Comparison of ENCODE assay signal across 16 cellular contexts in the genomic region with DNA sequence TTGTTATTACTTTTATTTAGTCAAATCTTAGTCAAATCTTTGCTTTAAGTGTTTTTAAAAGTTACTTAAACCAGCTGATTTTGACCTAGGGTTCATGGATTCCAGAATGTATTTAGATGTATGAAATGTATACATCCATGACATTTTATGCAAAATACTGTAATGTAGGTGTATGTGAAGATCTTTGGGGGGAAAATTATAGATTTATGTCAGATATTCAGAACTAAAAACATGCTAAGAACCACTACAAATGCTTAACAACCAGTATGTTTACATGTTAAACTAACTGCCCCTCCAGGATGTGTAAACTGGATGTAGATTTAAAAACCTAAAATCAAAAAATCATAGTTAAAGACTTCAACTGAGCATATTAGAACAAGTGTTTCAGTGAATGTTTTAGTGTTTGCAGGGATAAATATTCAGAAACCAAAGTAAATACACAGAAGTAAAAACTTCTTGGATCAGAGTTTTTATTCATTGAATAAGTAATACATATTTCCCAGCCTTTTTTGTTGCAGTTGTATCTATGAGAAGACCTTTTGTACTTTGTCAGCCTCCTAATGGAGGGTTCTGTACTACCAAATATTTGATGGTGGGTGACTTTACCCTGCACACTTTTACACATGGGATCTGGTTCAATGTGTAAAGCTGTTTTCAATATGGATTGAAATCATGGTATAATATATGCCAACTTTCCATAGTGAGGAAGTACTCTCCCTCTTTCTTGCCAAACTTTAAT. TPM values are rescaled to one million over a fixed set of nuclear protein-coding genes. Genes with fewer than 3 reads are reported as not detected.
DNase-seq lines count a peak whose midpoint lies in the region; ATAC-seq and TF ChIP-seq lines count a peak whose summit lies in the region.
"Had no signal": no experiment of that assay in that cellular context is flagged by ENCODE, and none has a peak within 500 bp of the region (broad histone marks: within the 10 kb centered on the region; RNA-seq: fewer than 3 reads in every experiment).

No MANE protein-coding gene starts in this region.

- H3K27me3 Mint-ChIP-seq in osteocyte (ENCODE audit: unreplicated experiment), result no peaks in the 10 kb centered on the region

- intact Hi-C loops in heart left ventricle (cut with DNase I), result no loop called here
- intact Hi-C loops in Right ventricle myocardium inferior (cut with DNase I), result no loop called here
- intact Hi-C loops in uterus (cut with DNase I; ENCODE audit: low total_unique reads), result no loop called here

- no peaks in the 10 kb centered on the region for H3K9me3 ChIP-seq in heart left ventricle
- no peaks in the 10 kb centered on the region for H3K9me3 ChIP-seq in fibroblast of lung (ENCODE audit: control insufficient read depth, insufficient read depth, low read depth, low read length)
- no peaks in the 10 kb centered on the region for H3K9me3 ChIP-seq in uterus
- H3K9me3 ChIP-seq in Karpas-422 (ENCODE audit: low read length), result no peaks in the 10 kb centered on the region
- H3K9me3 ChIP-seq: neutrophil had no signal

- ATAC-seq in heart left ventricle (no peak), Right ventricle myocardium inferior (no peak)
- ATAC-seq: CD8-positive, alpha-beta T cell had no signal

- peak overlapping the region in 11 of 12 donors; percentile 8 to 70 (median 65) for H3K4me3 ChIP-seq in heart left ventricle
- peak overlapping the region; percentile 74 to 98 (median 90) for H3K4me3 ChIP-seq in fibroblast of lung (replicated peaks in 1 of 4; ENCODE audit: control extremely low read depth in 1 of 4, insufficient read depth in 1 of 4, low read depth in 3 of 4, low read length in 4 of 4)
- peak overlapping the region; percentile 1 to 62 for H3K4me3 ChIP-seq in uterus
- no peak overlapping the region for H3K4me3 ChIP-seq in Karpas-422 (ENCODE audit: low read length)

- no peak for TF ChIP-seq CTCF in heart left ventricle (IDR thresholded peaks at IDR 0.05)
- TF ChIP-seq CTCF in fibroblast of lung (conservative IDR thresholded peaks at IDR 0.05 in 1 of 2, IDR thresholded peaks at IDR 0.05 in 1 of 2; ENCODE audit: low read depth in 1 of 2, low read length in 2 of 2), result no peak
- no peak for TF ChIP-seq CTCF in osteocyte (IDR thresholded peaks at IDR 0.05)
- no peak for TF ChIP-seq CTCF in uterus (IDR thresholded peaks at IDR 0.05)

- peaks cover 66% of the 10 kb centered on the region for H3K4me1 Mint-ChIP-seq in osteocyte (ENCODE audit: unreplicated experiment)

- H4K20me1 ChIP-seq in fibroblast of lung (ENCODE audit: control insufficient read depth, extremely low read depth, insufficient read depth, low read length) (no peaks in the 10 kb centered on the region), Karpas-422 (ENCODE audit: insufficient read depth, low read depth, low read length) (no peaks in the 10 kb centered on the region)

- peaks cover 77% of the 10 kb centered on the region for H3K79me2 ChIP-seq in fibroblast of lung (ENCODE audit: control insufficient read depth, insufficient read depth, low read length)
- H3K79me2 ChIP-seq in Karpas-422 (ENCODE audit: low read length), result no peaks in the 10 kb centered on the region

- H2AFZ ChIP-seq in fibroblast of lung (ENCODE audit: low read length) (no peak overlapping the region), Karpas-422 (ENCODE audit: low read length) (no peak overlapping the region)

- no peaks in the 10 kb centered on the region for H3K36me3 ChIP-seq in heart left ventricle
- H3K36me3 ChIP-seq in fibroblast of lung (ENCODE audit: control insufficient read depth, insufficient read depth, low read length), result no peaks in the 10 kb centered on the region
- no peaks in the 10 kb centered on the region for H3K36me3 ChIP-seq in uterus
- no peaks in the 10 kb centered on the region for H3K36me3 ChIP-seq in Karpas-422 (ENCODE audit: insufficient read depth, low read length)
- H3K36me3 ChIP-seq: neutrophil had no signal

- peak overlapping the region in 11 of 12 donors; percentile 13 to 96 (median 90) for H3K27ac ChIP-seq in heart left ventricle
- H3K27ac ChIP-seq in fibroblast of lung (ENCODE audit: insufficient read depth, low read length), result peak overlapping the region; percentile 78
- H3K27ac ChIP-seq in uterus, result peak overlapping the region; percentile 89 to 96
- H3K27ac ChIP-seq in Karpas-422 (ENCODE audit: low read length), result no peak overlapping the region
- H3K27ac ChIP-seq: epithelial cell of prostate, neutrophil, RWPE1 had no signal

- no peaks in the 10 kb centered on the region for H3K9me2 ChIP-seq in Karpas-422 (replicated peaks; ENCODE audit: insufficient read depth, low read length)

- no peaks in the 10 kb centered on the region for H3K36me3 Mint-ChIP-seq in osteocyte (ENCODE audit: unreplicated experiment)
- H3K36me3 Mint-ChIP-seq: CD8-positive, alpha-beta T cell had no signal

- peak overlapping the region; percentile 28 for H3K27ac Mint-ChIP-seq in osteocyte (ENCODE audit: unreplicated experiment)
- H3K27ac Mint-ChIP-seq: activated CD4-positive, alpha-beta T cell treated with anti-CD3 and anti-CD28 coated beads, Interleukin-2, amount 10 ng/mL, durations not matched to agents 24 days and 14 days; activated T-cell treated with anti-CD3 and anti-CD28 coated beads, Interleukin-2, amount 50 U/mL, for 24 hours; CD8-positive, alpha-beta T cell had no signal

- H3K27me3 ChIP-seq in heart left ventricle (peaks cover 0 to 3% (median 0%) of the 10 kb centered on the region in 9 donors), fibroblast of lung (ENCODE audit: control insufficient read depth, insufficient read depth, low read length) (no peaks in the 10 kb centered on the region), uterus (no peaks in the 10 kb centered on the region), Karpas-422 (ENCODE audit: low read length) (no peaks in the 10 kb centered on the region)

- TF ChIP-seq POLR2A in heart left ventricle (IDR thresholded peaks at IDR 0.05) (no peak), uterus (IDR thresholded peaks at IDR 0.05) (no peak)

- peaks cover 0 to 87% (median 38%) of the 10 kb centered on the region in 12 donors for H3K4me1 ChIP-seq in heart left ventricle
- H3K4me1 ChIP-seq in fibroblast of lung (ENCODE audit: control insufficient read depth, extremely low read depth, insufficient read depth, low read length), result peaks cover 9% of the 10 kb centered on the region
- H3K4me1 ChIP-seq in uterus, result peaks cover 0 to 8% of the 10 kb centered on the region in 2 donors
- peaks cover 39% of the 10 kb centered on the region for H3K4me1 ChIP-seq in Karpas-422 (ENCODE audit: low read length)

- peak overlapping the region; percentile 79 for H3K4me2 ChIP-seq in fibroblast of lung (ENCODE audit: extremely low read depth, insufficient read depth, low read length)
- no peak overlapping the region for H3K4me2 ChIP-seq in Karpas-422 (ENCODE audit: low read depth, low read length, poor library complexity, severe bottlenecking)

- H3K9me3 Mint-ChIP-seq in osteocyte (ENCODE audit: unreplicated experiment), result no peaks in the 10 kb centered on the region
- H3K9me3 Mint-ChIP-seq: activated CD4-positive, alpha-beta T cell treated with anti-CD3 and anti-CD28 coated beads, Interleukin-2, amount 10 ng/mL, durations not matched to agents 24 days and 14 days; activated T-cell treated with anti-CD3 and anti-CD28 coated beads, Interleukin-2, amount 50 U/mL, for 24 hours; CD8-positive, alpha-beta T cell had no signal

- H3K9ac ChIP-seq in fibroblast of lung (ENCODE audit: insufficient read depth, low read length) (peak overlapping the region; percentile 58), Karpas-422 (ENCODE audit: low read length) (no peak overlapping the region)

- H3K4me3 Mint-ChIP-seq in osteocyte (ENCODE audit: unreplicated experiment), result no peak overlapping the region
- H3K4me3 Mint-ChIP-seq: activated CD4-positive, alpha-beta T cell treated with anti-CD3 and anti-CD28 coated beads, Interleukin-2, amount 10 ng/mL, durations not matched to agents 24 days and 14 days; activated T-cell treated with anti-CD3 and anti-CD28 coated beads, Interleukin-2, amount 50 U/mL, for 24 hours; CD8-positive, alpha-beta T cell had no signal

- DNase-seq in heart left ventricle (no peak), Right ventricle myocardium inferior (ENCODE audit: missing footprints) (no peak), fibroblast of lung (ENCODE audit: low read depth in 2 of 2) (no peak), osteocyte (ENCODE audit: extremely low spot score, unreplicated experiment) (no peak), uterus (no peak), Karpas-422 (no peak), superior temporal gyrus (ENCODE audit: extremely low spot score) (no peak)
- DNase-seq in activated CD4-positive, alpha-beta T cell treated with anti-CD3 and anti-CD28 coated beads, Interleukin-2, amount 50 U/mL, for 48 hours, result no peak
- DNase-seq: activated CD4-positive, alpha-beta T cell treated with anti-CD3 and anti-CD28 coated beads, Interleukin-2, amount 10 ng/mL, durations not matched to agents 24 days and 14 days; activated T-cell treated with anti-CD3 and anti-CD28 coated beads, Interleukin-2, amount 50 U/mL, for 24 hours; CD8-positive, alpha-beta T cell; NCI-H82; T-helper 9 cell had no signal

RNA-seq across cellular contexts. Expression of a gene that starts 3.9 kb away (rescaled TPM):
- total RNA-seq in heart left ventricle, result 10 to 100 TPM; 19.6 to 51.2 (median 27.5) TPM
- polyA plus RNA-seq in heart left ventricle, result 1 to 10 TPM; 3.6 to 9.7 TPM
- total RNA-seq in Right ventricle myocardium inferior, result 27.5 TPM
- total RNA-seq in fibroblast of lung, result 84.0 and 196 TPM in 2 replicates
- 70.2 and 83.2 TPM in 2 replicates for polyA plus RNA-seq in fibroblast of lung
- 46.2 and 59.8 TPM in 2 replicates for polyA plus RNA-seq in fibroblast of lung (2012)
- 142 and 352 TPM in 2 replicates for polyA minus RNA-seq in fibroblast of lung (ENCODE audit: low replicate concordance)
- 3.4 and 3.9 TPM in 2 replicates for total RNA-seq in osteocyte
- 100 to 1,000 TPM in 1 of 4 donors, 10 to 100 TPM in 3; 47.4 to 194 (median 59.2) TPM for total RNA-seq in uterus
- 0.04 and 1.2 TPM in 2 replicates for total RNA-seq in Karpas-422 (2014; rRNA removed; shearing (Covaris generic); ENCODE audit: low replicate concordance)
- total RNA-seq: activated CD4-positive, alpha-beta T cell treated with anti-CD3 and anti-CD28 coated beads, Interleukin-2, amount 10 ng/mL, durations not matched to agents 24 days and 14 days; CD8-positive, alpha-beta T cell had no signal

RNA-seq across cellular contexts. Expression of a gene that starts 41.9 kb away (rescaled TPM):
- 10 to 100 TPM in 8 of 9 donors, 1 to 10 TPM in 1; 9.3 to 16.0 (median 13.3) TPM for total RNA-seq in heart left ventricle
- 1 to 10 TPM; 5.4 to 9.6 TPM for polyA plus RNA-seq in heart left ventricle
- 14.1 TPM for total RNA-seq in Right ventricle myocardium inferior
- 13.1 and 17.5 TPM in 2 replicates for total RNA-seq in fibroblast of lung
- 14.5 and 16.6 TPM in 2 replicates for polyA plus RNA-seq in fibroblast of lung
- 9.7 TPM in 2 replicates for polyA plus RNA-seq in fibroblast of lung (2012)
- polyA minus RNA-seq in fibroblast of lung (ENCODE audit: low replicate concordance), result 0.63 and 0.86 TPM in 2 replicates
- 20.2 and 20.7 TPM in 2 replicates for total RNA-seq in osteocyte
- 10 to 100 TPM; 16.4 to 37.7 (median 21.3) TPM for total RNA-seq in uterus
- 8.7 and 20.2 TPM in 2 replicates for total RNA-seq in Karpas-422 (2014; rRNA removed; shearing (Covaris generic); ENCODE audit: low replicate concordance)
